ENCODE assay signal across 9 cellular contexts in genomic region chr7:106166651-106167342, GRCh38. TPM values are rescaled to one million over a fixed set of nuclear protein-coding genes. Genes with fewer than 3 reads are reported as not detected.
DNase-seq lines count a peak whose midpoint lies in the region; ATAC-seq and TF ChIP-seq lines count a peak whose summit lies in the region.
"Had no signal": no experiment of that assay in that cellular context is flagged by ENCODE, and none has a peak within 500 bp of the region (broad histone marks: within the 10 kb centered on the region; RNA-seq: fewer than 3 reads in every experiment).

No MANE protein-coding gene starts in this region.

- H3K4me1 ChIP-seq in KMS-11 (ENCODE audit: low read depth, poor library complexity, severe bottlenecking) (no peaks in the 10 kb centered on the region), PC-9 (replicated peaks; ENCODE audit: insufficient read depth) (no peaks in the 10 kb centered on the region), colonic mucosa (no peaks in the 10 kb centered on the region), left lung (peaks cover 0 to 11% of the 10 kb centered on the region in 2 donors), tibial artery (peaks cover 0 to 58% (median 25%) of the 10 kb centered on the region in 4 donors)

- no peak overlapping the region for H3K27ac ChIP-seq in KMS-11
- no peak overlapping the region for H3K27ac ChIP-seq in PC-9
- no peak overlapping the region for H3K27ac ChIP-seq in colonic mucosa
- no peak overlapping the region for H3K27ac ChIP-seq in left lung
- peak overlapping the region; percentile 51 to 68 for H3K27ac ChIP-seq in tibial artery

- H3K27me3 ChIP-seq in KMS-11 (ENCODE audit: insufficient read depth, low read depth), result no peaks in the 10 kb centered on the region
- no peaks in the 10 kb centered on the region for H3K27me3 ChIP-seq in PC-9 (ENCODE audit: insufficient read depth, low read depth)
- no peaks in the 10 kb centered on the region for H3K27me3 ChIP-seq in colonic mucosa
- H3K27me3 ChIP-seq in left lung, result no peaks in the 10 kb centered on the region
- no peaks in the 10 kb centered on the region for H3K27me3 ChIP-seq in tibial artery

- H4K20me1 ChIP-seq in KMS-11 (ENCODE audit: insufficient read depth) (no peaks in the 10 kb centered on the region), PC-9 (ENCODE audit: insufficient read depth) (no peaks in the 10 kb centered on the region)

- no peaks in the 10 kb centered on the region for H3K9me2 ChIP-seq in PC-9 (ENCODE audit: insufficient read depth)

- TF ChIP-seq CTCF in KMS-11 (conservative IDR thresholded peaks at IDR 0.05; ENCODE audit: low read depth, low read length), result peak; percentile 90
- TF ChIP-seq CTCF in PC-9 (conservative IDR thresholded peaks at IDR 0.05), result peak; percentile 92
- peak; percentile 74 for TF ChIP-seq CTCF in colonic mucosa (IDR thresholded peaks at IDR 0.05)
- peak; percentile 73 to 78 for TF ChIP-seq CTCF in left lung (IDR thresholded peaks at IDR 0.05)
- peak; percentile 61 to 65 for TF ChIP-seq CTCF in tibial artery (IDR thresholded peaks at IDR 0.05)

- intact Hi-C loops in PC-9 (cut with micrococcal nuclease; ENCODE audit: unreplicated experiment) (loop anchor here (1.0 to 5.0 kb wide), 3 partner anchors 109 to 1223 kb away; no protein-coding TSS in a partner anchor), colonic mucosa (cut with DNase I) (no loop called here), left lung (cut with DNase I) (no loop called here), tibial artery (cut with DNase I; ENCODE audit: low total_unique reads) (no loop called here)

- H3K9me3 ChIP-seq in PC-9 (ENCODE audit: insufficient read depth, low read depth) (peaks cover 6% of the 10 kb centered on the region), colonic mucosa (no peaks in the 10 kb centered on the region), left lung (peaks cover 0 to 14% of the 10 kb centered on the region in 2 donors), tibial artery (peaks cover 6 to 12% (median 10%) of the 10 kb centered on the region in 3 donors)

- H3K36me3 ChIP-seq in KMS-11 (ENCODE audit: insufficient read depth) (no peaks in the 10 kb centered on the region), PC-9 (ENCODE audit: low read depth) (no peaks in the 10 kb centered on the region), colonic mucosa (no peaks in the 10 kb centered on the region), left lung (no peaks in the 10 kb centered on the region), tibial artery (no peaks in the 10 kb centered on the region)

- CTCF ChIA-PET in PC-9 (lab: Charles Lee), result interaction anchor here (0.5 to 1.3 kb wide), 6 partner anchors 13 to 553 kb away, joined by 3 to 8 read pairs (median 4); no protein-coding TSS in a partner anchor

- ATAC-seq in left lung, result peak; percentile 92
- ATAC-seq in GM21576 (IDR thresholded peaks at IDR 0.05; ENCODE audit: unreplicated experiment), result no peak
- ATAC-seq: stimulated activated naive CD8-positive, alpha-beta T cell treated with anti-CD3 and anti-CD28 coated beads, Interleukin-15, amount 100 ng/mL, for 72 hours had no signal

- H3K4me2 ChIP-seq in KMS-11, result no peak overlapping the region
- no peak overlapping the region for H3K4me2 ChIP-seq in PC-9

- no peaks in the 10 kb centered on the region for H3K79me2 ChIP-seq in KMS-11 (ENCODE audit: insufficient read depth, low read depth)
- H3K79me2 ChIP-seq in PC-9 (ENCODE audit: low read depth), result no peaks in the 10 kb centered on the region

- H3K4me3 ChIP-seq in KMS-11 (IDR thresholded peaks at IDR 0.05; ENCODE audit: insufficient read depth, low read depth, low read length) (no peak overlapping the region), PC-9 (no peak overlapping the region), colonic mucosa (no peak overlapping the region), left lung (no peak overlapping the region), tibial artery (no peak overlapping the region)

- no peak overlapping the region for H3K9ac ChIP-seq in KMS-11
- no peak overlapping the region for H3K9ac ChIP-seq in colonic mucosa (ENCODE audit: low read depth in 2 of 2, low read length in 2 of 2)

- no TSS peak for BruUV-seq in PC-9 (replicated peaks; lab: Mats Ljungman, UMichigan)

- H3F3A ChIP-seq in PC-9 (ENCODE audit: insufficient read depth, low read depth), result peaks cover 5% of the 10 kb centered on the region; the same call in 1 of the 2 replicates

- DNase-seq in NCI-H524 (lab: John Stamatoyannopoulos, UW) (peak; percentile 29 to 77), NCI-H524 treated with DMSO at 0.1 percent for 48 hours (lab: John Stamatoyannopoulos, UW) (no peak), PC-9 (peak; percentile 51 to 53), colonic mucosa (peak; percentile 70), left lung (no peak), tibial artery (no peak)

- H2AFZ ChIP-seq in KMS-11 (ENCODE audit: low read depth) (no peak overlapping the region), PC-9 (no peak overlapping the region)

- POLR2A ChIA-PET in PC-9 (lab: Charles Lee; ENCODE audit: unreplicated experiment), result no interaction called here

RNA-seq across cellular contexts. Expression of gene SYPL1, which starts 54.7 kb away (rescaled TPM):
- total RNA-seq in PC-9 (2021) (83.9 and 102 TPM in 2 replicates), colonic mucosa (10 to 100 TPM; 89.0 to 94.0 TPM), left lung (10 to 100 TPM; 81.9 to 93.1 TPM)

Comparison
In these comparisons a context has a peak if more than half of its experiments do, and no peak if none do; other contexts are left out.
1. DNase-seq: peak in NCI-H524 (2 of 2), PC-9 (2 of 2) and colonic mucosa (single experiment); none in NCI-H524 treated with DMSO at 0.1 percent for 48 hours (single experiment), left lung (0 of 2) and tibial artery (0 of 2).
2. H3K27ac ChIP-seq: peak in tibial artery (2 of 2); none in KMS-11 (single experiment), PC-9 (single experiment), colonic mucosa (single experiment) and left lung (0 of 2).
3. Peak in every context shown above with its lines, with median percentiles within 50 percentile points of each other: CTCF ChIP-seq.